In the genomic region with DNA sequence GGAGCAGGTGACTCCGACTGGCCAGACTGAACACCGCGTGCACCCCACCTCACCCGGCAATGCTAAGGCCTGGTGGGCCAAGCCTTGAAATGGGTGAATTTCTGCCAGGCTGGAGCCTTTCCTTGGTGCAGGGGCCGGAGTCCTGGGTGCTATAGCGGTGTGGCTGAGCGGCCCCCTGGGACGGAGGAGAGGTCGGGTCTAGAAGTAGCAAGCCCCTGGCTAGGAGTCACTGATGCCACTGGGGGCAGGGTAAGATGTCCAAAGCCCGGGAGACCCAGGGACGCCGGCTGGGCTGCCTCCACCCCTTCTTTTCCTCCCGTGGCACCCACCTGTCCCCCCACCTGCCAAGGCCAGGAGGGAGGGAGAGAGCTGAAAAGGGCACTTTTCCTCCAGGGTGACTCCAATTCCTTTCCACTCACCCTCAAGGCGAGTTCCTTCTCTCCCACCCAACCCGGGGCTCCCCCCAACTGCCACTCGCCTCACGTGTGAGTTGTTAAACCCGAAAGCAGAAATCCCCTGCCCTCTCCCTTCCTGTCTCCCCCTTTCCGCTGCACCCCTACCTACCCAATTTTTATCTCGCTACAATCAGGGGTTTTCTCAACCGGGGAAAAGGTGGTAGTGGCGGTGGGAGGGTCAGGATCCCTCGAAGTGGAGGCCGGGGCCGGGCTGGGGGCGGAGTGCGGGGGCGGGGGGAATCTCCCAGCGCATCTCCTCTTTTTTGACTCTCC, we compare ENCODE assay signal across 9 cellular contexts. TPM values are rescaled to one million over a fixed set of nuclear protein-coding genes. Genes with fewer than 3 reads are reported as not detected.
DNase-seq lines count a peak whose midpoint lies in the region; ATAC-seq, FAIRE-seq and TF ChIP-seq lines count a peak whose summit lies in the region.
"Had no signal": no experiment of that assay in that cellular context is flagged by ENCODE, and none has a peak within 500 bp of the region (broad histone marks: within the 10 kb centered on the region; RNA-seq: fewer than 3 reads in every experiment).

No MANE protein-coding gene starts in this region.

- peak overlapping the region; percentile 47 for H2BK120ac ChIP-seq in mesendoderm (ENCODE audit: low read depth, low read length)

- H3K36me3 ChIP-seq in mesendoderm (ENCODE audit: control insufficient read depth, insufficient read depth, low read length) = no peaks in the 10 kb centered on the region

- peaks cover 2% of the 10 kb centered on the region for H3K27me3 ChIP-seq in mesendoderm (ENCODE audit: insufficient read depth, low read length, poor library complexity)

- peak overlapping the region; percentile 52 for H3K9ac ChIP-seq in mesendoderm (ENCODE audit: low read length)

- BruUV-seq in MCF 10A (replicated peaks; lab: Mats Ljungman, UMichigan) = no TSS peak

- intact Hi-C loops in activated T-helper 1 cell treated with anti-CD3 and anti-CD28 coated beads, Interleukin-12 subunit alpha, Interleukin-12 subunit beta, Interleukin-2, Interleukin-4 antibody, amounts not matched to agents 30 ng/mL and 10 ng/mL and 1 ng/mL, durations not matched to agents 14 hours and 24 hours and 36 hours (cut with micrococcal nuclease) = no loop called here
- intact Hi-C loops in MCF 10A (cut with micrococcal nuclease) = no loop called here

- H2BK15ac ChIP-seq in mesendoderm (replicated peaks; ENCODE audit: low read depth) = peak overlapping the region; percentile 9

- no peaks in the 10 kb centered on the region for H3K79me1 ChIP-seq in mesendoderm (ENCODE audit: low read length)

- H3K79me2 ChIP-seq in mesendoderm (ENCODE audit: control insufficient read depth, insufficient read depth, low read length) = no peaks in the 10 kb centered on the region

- H4K5ac ChIP-seq in mesendoderm (ENCODE audit: low read length) = no peak overlapping the region

- no peaks in the 10 kb centered on the region for H3K9me3 Mint-ChIP-seq in activated T-helper 1 cell treated with anti-CD3 and anti-CD28 coated beads, Interleukin-12 subunit alpha, Interleukin-12 subunit beta, Interleukin-2, Interleukin-4 antibody, amounts not matched to agents 30 ng/mL and 10 ng/mL and 1 ng/mL, durations not matched to agents 14 hours and 24 hours and 36 hours
- H3K9me3 Mint-ChIP-seq in MCF 10A (ENCODE audit: unreplicated experiment) = no peaks in the 10 kb centered on the region

- TF ChIP-seq CTCF in GM10266 (IDR thresholded peaks at IDR 0.05; ENCODE audit: control insufficient read depth, insufficient read depth, low read depth, missing control alignments) (no peak), MCF 10A (IDR thresholded peaks at IDR 0.05; ENCODE audit: unreplicated experiment) (no peak)

- H3K23ac ChIP-seq in mesendoderm (ENCODE audit: low read length) = peak overlapping the region; percentile 92

- peak overlapping the region; percentile 78 for H3K27ac Mint-ChIP-seq in activated T-helper 1 cell treated with anti-CD3 and anti-CD28 coated beads, Interleukin-12 subunit alpha, Interleukin-12 subunit beta, Interleukin-2, Interleukin-4 antibody, amounts not matched to agents 30 ng/mL and 10 ng/mL and 1 ng/mL, durations not matched to agents 14 hours and 24 hours and 36 hours
- no peak overlapping the region for H3K27ac Mint-ChIP-seq in MCF 10A (ENCODE audit: low read depth, unreplicated experiment)

- peaks cover 71% of the 10 kb centered on the region for H3K27me3 Mint-ChIP-seq in activated T-helper 1 cell treated with anti-CD3 and anti-CD28 coated beads, Interleukin-12 subunit alpha, Interleukin-12 subunit beta, Interleukin-2, Interleukin-4 antibody, amounts not matched to agents 30 ng/mL and 10 ng/mL and 1 ng/mL, durations not matched to agents 14 hours and 24 hours and 36 hours (ENCODE audit: insufficient read depth)
- peaks cover 11% of the 10 kb centered on the region for H3K27me3 Mint-ChIP-seq in MCF 10A (ENCODE audit: insufficient read depth, unreplicated experiment)

- DNase-seq in stimulated activated CD4-positive, alpha-beta T cell treated with anti-CD3 and anti-CD28 coated beads, Interleukin-15, amount 100 ng/mL, for 24 hours = peak; percentile 55
- no peak for DNase-seq in stimulated activated CD4-positive, alpha-beta T cell treated with anti-CD3 and anti-CD28 coated beads, Interleukin-2, amount 100 ng/mL, for 24 hours
- peak; percentile 44 for DNase-seq in activated T-helper 1 cell treated with anti-CD3 and anti-CD28 coated beads, Interleukin-12 subunit alpha, Interleukin-12 subunit beta, Interleukin-2, Interleukin-4 antibody, amounts not matched to agents 30 ng/mL and 10 ng/mL and 1 ng/mL, durations not matched to agents 14 hours and 24 hours and 36 hours (ENCODE audit: low spot score)
- DNase-seq in mesendoderm (no peak), GM10266 (ENCODE audit: extremely low spot score) (no peak), MCF 10A (ENCODE audit: unreplicated experiment) (no peak), frontal cortex (ENCODE audit: low spot score in 2 of 2) (no peak)

- no peak overlapping the region for H3K4me3 ChIP-seq in mesendoderm (ENCODE audit: low read length)

- ATAC-seq in HG03439 (IDR thresholded peaks at IDR 0.05; ENCODE audit: unreplicated experiment) = no peak

- H3K4me1 Mint-ChIP-seq in activated T-helper 1 cell treated with anti-CD3 and anti-CD28 coated beads, Interleukin-12 subunit alpha, Interleukin-12 subunit beta, Interleukin-2, Interleukin-4 antibody, amounts not matched to agents 30 ng/mL and 10 ng/mL and 1 ng/mL, durations not matched to agents 14 hours and 24 hours and 36 hours (ENCODE audit: low read depth) = peaks cover 68% of the 10 kb centered on the region
- peaks cover 5% of the 10 kb centered on the region for H3K4me1 Mint-ChIP-seq in MCF 10A (ENCODE audit: insufficient read depth, unreplicated experiment)

- no peak overlapping the region for H4K8ac ChIP-seq in mesendoderm (ENCODE audit: low read depth, low read length)

- WGBS in mesendoderm (ENCODE audit: extremely low coverage, insufficient coverage, low lambda C conversion rate) = no CpG with 5 or more reads among the region's 29 CpGs

- H3K27ac ChIP-seq in mesendoderm (ENCODE audit: low read depth, low read length) = peak overlapping the region; percentile 35

- peak overlapping the region; percentile 78 for H3K56ac ChIP-seq in mesendoderm (ENCODE audit: low read length)

- FAIRE-seq in frontal cortex (lab: Jason Lieb, UNC) = no peak
- FAIRE-seq: islet of Langerhans had no signal

- peak overlapping the region; percentile 74 for H3K4ac ChIP-seq in mesendoderm (ENCODE audit: low read depth, low read length)

- H3K4me3 Mint-ChIP-seq in activated T-helper 1 cell treated with anti-CD3 and anti-CD28 coated beads, Interleukin-12 subunit alpha, Interleukin-12 subunit beta, Interleukin-2, Interleukin-4 antibody, amounts not matched to agents 30 ng/mL and 10 ng/mL and 1 ng/mL, durations not matched to agents 14 hours and 24 hours and 36 hours = peak overlapping the region; percentile 75
- no peak overlapping the region for H3K4me3 Mint-ChIP-seq in MCF 10A (ENCODE audit: unreplicated experiment)

- peak overlapping the region; percentile 77 for H3K18ac ChIP-seq in mesendoderm (ENCODE audit: low read length)

- H2AK5ac ChIP-seq in mesendoderm (ENCODE audit: low read length) = no peak overlapping the region

- H3K4me1 ChIP-seq in mesendoderm (ENCODE audit: control insufficient read depth, low read depth, low read length) = peaks cover 20% of the 10 kb centered on the region

- H3K4me2 ChIP-seq in mesendoderm (ENCODE audit: low read length) = peak overlapping the region; percentile 45

- peaks cover 9% of the 10 kb centered on the region for H3K36me3 Mint-ChIP-seq in activated T-helper 1 cell treated with anti-CD3 and anti-CD28 coated beads, Interleukin-12 subunit alpha, Interleukin-12 subunit beta, Interleukin-2, Interleukin-4 antibody, amounts not matched to agents 30 ng/mL and 10 ng/mL and 1 ng/mL, durations not matched to agents 14 hours and 24 hours and 36 hours (ENCODE audit: low read depth)
- no peaks in the 10 kb centered on the region for H3K36me3 Mint-ChIP-seq in MCF 10A (ENCODE audit: insufficient read depth, unreplicated experiment)

- H2BK5ac ChIP-seq in mesendoderm (ENCODE audit: low read length) = no peak overlapping the region

- POLR2A ChIA-PET in MCF 10A (lab: Yijun Ruan, JAX) = no interaction called here

- CTCF ChIA-PET in MCF 10A (lab: Yijun Ruan, JAX) = no interaction called here

RNA-seq across cellular contexts. Expression of gene GATA3, which starts 6.0 kb away (rescaled TPM):
- 79.5 TPM in 2 replicates for total RNA-seq in activated T-helper 1 cell treated with anti-CD3 and anti-CD28 coated beads, Interleukin-12 subunit alpha, Interleukin-12 subunit beta, Interleukin-2, Interleukin-4 antibody, amounts not matched to agents 30 ng/mL and 10 ng/mL and 1 ng/mL, durations not matched to agents 14 hours and 24 hours and 36 hours
- 7.2 TPM for polyA plus RNA-seq in mesendoderm (2013, experiment 1 of 2)
- 6.2 TPM for polyA plus RNA-seq in mesendoderm (2013, experiment 2 of 2)
- total RNA-seq in MCF 10A (2022) (13.1 and 14.6 TPM in 2 replicates), frontal cortex (not detected)

Comparison
In these comparisons a context has a peak if more than half of its experiments do, and no peak if none do; other contexts are left out.
1. DNase-seq: peak in stimulated activated CD4-positive, alpha-beta T cell treated with anti-CD3 and anti-CD28 coated beads, Interleukin-15, amount 100 ng/mL, for 24 hours (single experiment) and activated T-helper 1 cell treated with anti-CD3 and anti-CD28 coated beads, Interleukin-12 subunit alpha, Interleukin-12 subunit beta, Interleukin-2, Interleukin-4 antibody, amounts not matched to agents 30 ng/mL and 10 ng/mL and 1 ng/mL, durations not matched to agents 14 hours and 24 hours and 36 hours (single experiment); none in stimulated activated CD4-positive, alpha-beta T cell treated with anti-CD3 and anti-CD28 coated beads, Interleukin-2, amount 100 ng/mL, for 24 hours (0 of 2), mesendoderm (single experiment), GM10266 (single experiment), MCF 10A (single experiment) and frontal cortex (0 of 2).
2. RNA of gene GATA3, which starts 6.0 kb away (total RNA-seq): 79.5 TPM in activated T-helper 1 cell treated with anti-CD3 and anti-CD28 coated beads, Interleukin-12 subunit alpha, Interleukin-12 subunit beta, Interleukin-2, Interleukin-4 antibody, amounts not matched to agents 30 ng/mL and 10 ng/mL and 1 ng/mL, durations not matched to agents 14 hours and 24 hours and 36 hours and 13.1 to 14.6 TPM in MCF 10A; not detected in frontal cortex (single experiment); every median in the first group is over 10 times any median in the second.